ENCODE assay signal across 30 cellular contexts in the genomic region with DNA sequence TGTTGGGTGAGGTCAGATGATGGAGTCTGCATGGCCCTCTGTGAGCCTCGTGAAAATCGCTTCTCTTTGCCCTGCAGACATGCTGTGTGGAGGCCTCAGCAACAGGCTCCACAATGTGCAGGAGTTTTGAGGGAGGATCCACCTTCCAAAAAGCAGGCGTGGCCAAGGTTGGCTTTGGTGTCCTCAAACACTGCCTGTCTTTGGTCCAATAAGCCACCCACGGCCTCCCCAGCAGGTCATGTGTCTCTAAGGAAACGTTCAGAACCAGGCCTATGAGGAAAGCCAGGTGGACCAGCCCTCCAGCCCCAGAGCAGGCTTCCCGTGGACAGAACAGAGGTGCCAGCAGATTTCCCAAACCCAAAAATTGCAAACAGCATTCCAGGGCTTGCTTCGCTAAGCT.
"Had no signal": no experiment of that assay in that cellular context is flagged by ENCODE, and none has a peak within 500 bp of the region (broad histone marks: within the 10 kb centered on the region; RNA-seq: fewer than 3 reads in every experiment).

No MANE protein-coding gene starts in this region.

- H3K4me3 Mint-ChIP-seq: activated CD4-positive, alpha-beta memory T cell treated with anti-CD3 and anti-CD28 coated beads, Interleukin-2, amount 10 ng/mL, durations not matched to agents 7 days and 5 days; activated CD8-positive, alpha-beta memory T cell treated with anti-CD3 and anti-CD28 coated beads, Interleukin-2, amount 10 ng/mL, durations not matched to agents 7 days and 5 days; activated naive CD4-positive, alpha-beta T cell treated with anti-CD3 and anti-CD28 coated beads, Interleukin-2, amount 10 ng/mL, durations not matched to agents 7 days and 5 days; activated naive CD8-positive, alpha-beta T cell; activated naive CD8-positive, alpha-beta T cell treated with anti-CD3 and anti-CD28 coated beads, Interleukin-2, amount 50 U/mL, for 24 hours; brain; central memory CD8-positive, alpha-beta T cell had no signal

- H3K4me1 Mint-ChIP-seq: activated CD4-positive, alpha-beta memory T cell treated with anti-CD3 and anti-CD28 coated beads, Interleukin-2, amount 10 ng/mL, durations not matched to agents 7 days and 5 days; activated CD8-positive, alpha-beta memory T cell treated with anti-CD3 and anti-CD28 coated beads, Interleukin-2, amount 10 ng/mL, durations not matched to agents 7 days and 5 days; activated naive CD4-positive, alpha-beta T cell treated with anti-CD3 and anti-CD28 coated beads, Interleukin-2, amount 10 ng/mL, durations not matched to agents 7 days and 5 days; activated naive CD8-positive, alpha-beta T cell treated with anti-CD3 and anti-CD28 coated beads, Interleukin-2, amount 50 U/mL, for 24 hours; brain; central memory CD8-positive, alpha-beta T cell had no signal

- H3K36me3 Mint-ChIP-seq: activated CD8-positive, alpha-beta memory T cell treated with anti-CD3 and anti-CD28 coated beads, Interleukin-2, amount 10 ng/mL, durations not matched to agents 7 days and 5 days; activated naive CD4-positive, alpha-beta T cell treated with anti-CD3 and anti-CD28 coated beads, Interleukin-2, amount 10 ng/mL, durations not matched to agents 7 days and 5 days; activated naive CD8-positive, alpha-beta T cell; brain had no signal

- H3K4me1 ChIP-seq: Peyer's patch had no signal

- H3K27ac Mint-ChIP-seq: activated CD4-positive, alpha-beta memory T cell treated with anti-CD3 and anti-CD28 coated beads, Interleukin-2, amount 10 ng/mL, durations not matched to agents 7 days and 5 days; activated CD8-positive, alpha-beta memory T cell treated with anti-CD3 and anti-CD28 coated beads, Interleukin-2, amount 10 ng/mL, durations not matched to agents 7 days and 5 days; activated naive CD4-positive, alpha-beta T cell treated with anti-CD3 and anti-CD28 coated beads, Interleukin-2, amount 10 ng/mL, durations not matched to agents 7 days and 5 days; activated naive CD8-positive, alpha-beta T cell; activated naive CD8-positive, alpha-beta T cell treated with anti-CD3 and anti-CD28 coated beads, Interleukin-2, amount 50 U/mL, for 24 hours; brain had no signal

- H3K27me3 ChIP-seq: Peyer's patch had no signal

- H3K27ac ChIP-seq: Peyer's patch, WERI-Rb-1 had no signal

- H3K4me3 ChIP-seq: Peyer's patch had no signal

- H3K36me3 ChIP-seq: Peyer's patch, WERI-Rb-1 had no signal

- H3K27me3 Mint-ChIP-seq: activated CD4-positive, alpha-beta memory T cell treated with anti-CD3 and anti-CD28 coated beads, Interleukin-2, amount 10 ng/mL, durations not matched to agents 7 days and 5 days; activated CD8-positive, alpha-beta memory T cell treated with anti-CD3 and anti-CD28 coated beads, Interleukin-2, amount 10 ng/mL, durations not matched to agents 7 days and 5 days; activated naive CD4-positive, alpha-beta T cell treated with anti-CD3 and anti-CD28 coated beads, Interleukin-2, amount 10 ng/mL, durations not matched to agents 7 days and 5 days; activated naive CD8-positive, alpha-beta T cell; activated naive CD8-positive, alpha-beta T cell treated with anti-CD3 and anti-CD28 coated beads, Interleukin-2, amount 50 U/mL, for 24 hours; central memory CD8-positive, alpha-beta T cell had no signal

- H3K9me3 ChIP-seq: Peyer's patch had no signal

- DNase-seq: activated CD4-positive, alpha-beta memory T cell treated with anti-CD3 and anti-CD28 coated beads, Interleukin-2, amount 10 ng/mL, durations not matched to agents 7 days and 5 days; activated CD4-positive, alpha-beta T cell treated with anti-CD3 and anti-CD28 coated beads for 1 hour; activated CD4-positive, alpha-beta T cell treated with anti-CD3 and anti-CD28 coated beads for 48 hours; activated CD4-positive, CD25-positive, alpha-beta regulatory T cell; activated CD8-positive, alpha-beta memory T cell treated with anti-CD3 and anti-CD28 coated beads for 24 hours; activated CD8-positive, alpha-beta memory T cell treated with anti-CD3 and anti-CD28 coated beads, Interleukin-2, amount 10 ng/mL, durations not matched to agents 7 days and 5 days; activated CD8-positive, alpha-beta memory T cell treated with anti-CD3 and anti-CD28 coated beads, Interleukin-2, amount 50 U/mL, for 48 hours; activated effector memory CD4-positive, alpha-beta T cell treated with Interleukin-2 at 50 U/mL for 16 hours; activated naive CD4-positive, alpha-beta T cell treated with anti-CD3 and anti-CD28 coated beads, Interleukin-2, amount 10 ng/mL, durations not matched to agents 7 days and 5 days; activated naive CD8-positive, alpha-beta T cell treated with anti-CD3 and anti-CD28 coated beads, Interleukin-2, amount 50 U/mL, for 24 hours; activated T-cell treated with anti-CD3 and anti-CD28 coated beads, Interleukin-2, amount 50 U/mL, for 48 hours; anterior cingulate cortex; Karpas-422; KBM-7; NCI-H1105; NCI-H1436; NCI-H1694; NCI-H1930; NCI-H2081 treated with DMSO at 0.1 percent for 48 hours; NCI-H345; NCI-H524 treated with DMSO at 0.1 percent for 48 hours; NCI-H774; PC-3; Peyer's patch; RPMI8226; T1000; WERI-Rb-1 had no signal

- ATAC-seq: activated CD8-positive, alpha-beta memory T cell treated with anti-CD3 and anti-CD28 coated beads, Interleukin-2, amount 10 ng/mL, durations not matched to agents 7 days and 5 days; activated naive CD8-positive, alpha-beta T cell treated with anti-CD3 and anti-CD28 coated beads, Interleukin-2, amount 50 U/mL, for 24 hours; PC-3 had no signal
